Comparison of ENCODE assay signal across 11 cellular contexts in the genomic region with DNA sequence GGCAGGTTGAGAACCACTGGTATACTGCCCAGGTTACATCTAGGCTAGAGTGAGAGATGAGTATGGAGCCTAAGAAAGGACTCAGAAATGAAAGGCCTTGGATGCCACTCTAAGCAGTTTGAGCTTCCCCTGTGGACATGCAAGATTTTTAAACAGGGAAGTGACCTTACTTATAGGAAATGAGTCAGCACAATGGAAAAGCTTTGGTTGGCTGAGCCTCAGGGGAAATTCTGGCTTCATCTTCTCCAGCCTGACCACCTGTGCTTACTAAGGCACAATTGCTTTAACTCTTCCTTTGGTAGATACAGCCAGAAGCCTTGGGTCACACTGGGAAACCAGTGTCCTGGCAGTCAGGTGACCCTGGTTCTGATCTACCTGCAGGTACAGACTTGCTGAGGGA.
DNase-seq lines count a peak whose midpoint lies in the region; ATAC-seq and TF ChIP-seq lines count a peak whose summit lies in the region.
"Had no signal": no experiment of that assay in that cellular context is flagged by ENCODE, and none has a peak within 500 bp of the region (broad histone marks: within the 10 kb centered on the region; RNA-seq: fewer than 3 reads in every experiment).

No MANE protein-coding gene starts in this region.

- H3K27me3 Mint-ChIP-seq in Calu3 (ENCODE audit: unreplicated experiment), result no peaks in the 10 kb centered on the region
- H3K27me3 Mint-ChIP-seq in natural killer cell (ENCODE audit: low read depth in 2 of 2), result no peaks in the 10 kb centered on the region
- H3K27me3 Mint-ChIP-seq: activated CD4-positive, alpha-beta memory T cell treated with anti-CD3 and anti-CD28 coated beads, Interleukin-2, amount 10 ng/mL, durations not matched to agents 7 days and 5 days; IgD-negative memory B cell had no signal

- H3K27ac Mint-ChIP-seq in Calu3 (ENCODE audit: unreplicated experiment) (no peak overlapping the region), natural killer cell (no peak overlapping the region)
- H3K27ac Mint-ChIP-seq: activated CD4-positive, alpha-beta memory T cell treated with anti-CD3 and anti-CD28 coated beads, Interleukin-2, amount 10 ng/mL, durations not matched to agents 7 days and 5 days; activated naive CD4-positive, alpha-beta T cell treated with anti-CD3 and anti-CD28 coated beads, Interleukin-2, amount 50 U/mL, for 72 hours; IgD-negative memory B cell had no signal

- H3K9me3 Mint-ChIP-seq in Calu3 (ENCODE audit: low read depth, unreplicated experiment), result no peaks in the 10 kb centered on the region
- H3K9me3 Mint-ChIP-seq in natural killer cell, result no peaks in the 10 kb centered on the region

- no peaks in the 10 kb centered on the region for H3K9me3 ChIP-seq in BLaER1
- no peaks in the 10 kb centered on the region for H3K9me3 ChIP-seq in MG63

- H3K36me3 ChIP-seq in BLaER1 (no peaks in the 10 kb centered on the region), MG63 (no peaks in the 10 kb centered on the region)

- no peaks in the 10 kb centered on the region for H3K36me3 Mint-ChIP-seq in Calu3 (ENCODE audit: insufficient read depth, unreplicated experiment)
- no peaks in the 10 kb centered on the region for H3K36me3 Mint-ChIP-seq in natural killer cell
- H3K36me3 Mint-ChIP-seq: IgD-negative memory B cell had no signal

- H3K4me3 Mint-ChIP-seq in Calu3 (ENCODE audit: low read depth, unreplicated experiment) (no peak overlapping the region), natural killer cell (no peak overlapping the region)
- H3K4me3 Mint-ChIP-seq: activated CD4-positive, alpha-beta memory T cell treated with anti-CD3 and anti-CD28 coated beads, Interleukin-2, amount 10 ng/mL, durations not matched to agents 7 days and 5 days; IgD-negative memory B cell had no signal

- DNase-seq in MG63 (peak; percentile 15), epithelial cell of esophagus (ENCODE audit: low read depth) (peak; percentile 87), Calu3 (no peak), NCI-H1048 (lab: John Stamatoyannopoulos, UW) (no peak), natural killer cell (no peak)
- DNase-seq: activated CD4-positive, alpha-beta memory T cell treated with anti-CD3 and anti-CD28 coated beads, Interleukin-2, amount 10 ng/mL, durations not matched to agents 7 days and 5 days had no signal

- CTCF ChIA-PET in Calu3 (lab: Charles Lee), result no interaction called here

- no peaks in the 10 kb centered on the region for H3K27me3 ChIP-seq in BLaER1
- H3K27me3 ChIP-seq in MG63, result no peaks in the 10 kb centered on the region

- BruUV-seq in Calu3 (replicated peaks; lab: Mats Ljungman, UMichigan), result no TSS peak

- no peak for TF ChIP-seq CTCF in epithelial cell of esophagus (IDR thresholded peaks at IDR 0.05; ENCODE audit: insufficient read depth, low read depth, low read length, missing control alignments)
- no peak for TF ChIP-seq CTCF in Calu3 (IDR thresholded peaks at IDR 0.05; ENCODE audit: unreplicated experiment)
- no peak for TF ChIP-seq CTCF in natural killer cell (IDR thresholded peaks at IDR 0.05)

- H3K9ac ChIP-seq in BLaER1, result no peak overlapping the region

- peaks cover 12% of the 10 kb centered on the region for H3K4me1 ChIP-seq in BLaER1

- no peak overlapping the region for H3K4me3 ChIP-seq in BLaER1
- no peak overlapping the region for H3K4me3 ChIP-seq in MG63
- H3K4me3 ChIP-seq in epithelial cell of esophagus (ENCODE audit: low read length), result no peak overlapping the region

- H3K4me2 ChIP-seq in BLaER1, result peak overlapping the region; percentile 25

- H3K4me1 Mint-ChIP-seq in Calu3 (ENCODE audit: low read depth, unreplicated experiment) (no peaks in the 10 kb centered on the region), natural killer cell (peaks cover 18 to 34% of the 10 kb centered on the region in 2 donors)
- H3K4me1 Mint-ChIP-seq: activated CD4-positive, alpha-beta memory T cell treated with anti-CD3 and anti-CD28 coated beads, Interleukin-2, amount 10 ng/mL, durations not matched to agents 7 days and 5 days; IgD-negative memory B cell had no signal

- intact Hi-C loops in Calu3 (cut with micrococcal nuclease; ENCODE audit: unreplicated experiment), result no loop called here
- intact Hi-C loops in natural killer cell (cut with micrococcal nuclease), result loop anchor here (10.0 kb wide), 1 partner anchor 48 kb away; no protein-coding TSS in a partner anchor

- H3K27ac ChIP-seq in BLaER1, result no peak overlapping the region

- ATAC-seq in GM18861 (IDR thresholded peaks at IDR 0.05; ENCODE audit: unreplicated experiment) (peak; percentile 52), GM21576 (IDR thresholded peaks at IDR 0.05; ENCODE audit: unreplicated experiment) (no peak), natural killer cell (no peak)
- ATAC-seq: activated naive CD4-positive, alpha-beta T cell treated with anti-CD3 and anti-CD28 coated beads, Interleukin-2, amount 50 U/mL, for 72 hours had no signal

- H4K20me1 ChIP-seq in BLaER1, result no peaks in the 10 kb centered on the region

Comparison
In these comparisons a context has a peak if more than half of its experiments do, and no peak if none do; other contexts are left out.
1. DNase-seq: peak in MG63 (single experiment) and epithelial cell of esophagus (single experiment); none in Calu3 (single experiment), NCI-H1048 (single experiment) and natural killer cell (single experiment).